1 cellular context compared by ENCODE assay signal in the genomic region with DNA sequence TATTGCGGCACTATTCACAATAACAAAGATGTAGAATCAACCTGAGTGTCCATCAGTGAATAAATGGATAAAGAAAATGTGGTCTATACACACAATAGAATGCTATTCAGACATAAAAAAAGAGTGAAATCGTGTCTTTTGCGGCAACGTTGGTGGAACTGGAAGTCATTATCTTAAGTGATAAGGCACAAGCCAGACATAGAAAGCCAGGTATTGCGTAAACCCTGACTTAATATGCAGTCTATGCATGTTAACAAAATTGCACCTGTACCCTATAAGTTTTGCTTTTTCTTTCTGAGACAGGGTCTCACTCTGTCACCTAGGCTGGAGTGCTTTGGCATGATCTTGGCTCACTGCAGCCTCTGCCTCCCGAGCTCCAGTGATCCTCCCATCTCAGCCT.
TF ChIP-seq lines count a peak whose summit lies in the region.

No MANE protein-coding gene starts in this region.

TF ChIP-seq in WTC11, 78 proteins besides CTCF, POLR2A, EP300 and RAD21 (continued from another document):
- TF ChIP-seq, protein P1, sequence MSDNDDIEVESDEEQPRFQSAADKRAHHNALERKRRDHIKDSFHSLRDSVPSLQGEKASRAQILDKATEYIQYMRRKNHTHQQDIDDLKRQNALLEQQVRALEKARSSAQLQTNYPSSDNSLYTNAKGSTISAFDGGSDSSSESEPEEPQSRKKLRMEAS (CRISPR knock-in tag; IDR thresholded peaks at IDR 0.05) = no peak
- TF ChIP-seq AR (CRISPR knock-in tag; IDR thresholded peaks at IDR 0.05) = no peak
- no peak for TF ChIP-seq FOXJ3 (CRISPR knock-in tag; IDR thresholded peaks at IDR 0.05; ENCODE audit: borderline replicate concordance)
- no peak for TF ChIP-seq RELA (CRISPR knock-in tag; IDR thresholded peaks at IDR 0.05; ENCODE audit: borderline replicate concordance)
- TF ChIP-seq SMAD3 (CRISPR knock-in tag; IDR thresholded peaks at IDR 0.05; ENCODE audit: borderline replicate concordance) = no peak
- TF ChIP-seq ATF1 (CRISPR knock-in tag; IDR thresholded peaks at IDR 0.05) = no peak
- TF ChIP-seq GRHL2 (CRISPR knock-in tag; IDR thresholded peaks at IDR 0.05; ENCODE audit: insufficient replicate concordance, severe bottlenecking) = no peak
- TF ChIP-seq NR2C2 (CRISPR knock-in tag; IDR thresholded peaks at IDR 0.05) = no peak
- no peak for TF ChIP-seq NFATC4 (CRISPR knock-in tag; IDR thresholded peaks at IDR 0.05)
- TF ChIP-seq USF1 (CRISPR knock-in tag; IDR thresholded peaks at IDR 0.05) = no peak
- no peak for TF ChIP-seq ZNF263 (CRISPR knock-in tag; IDR thresholded peaks at IDR 0.05; ENCODE audit: low read depth)
- no peak for TF ChIP-seq ZNF138 (CRISPR knock-in tag; conservative IDR thresholded peaks at IDR 0.05)
- no peak for TF ChIP-seq ELF4 (CRISPR knock-in tag; IDR thresholded peaks at IDR 0.05; ENCODE audit: low read depth)
- no peak for TF ChIP-seq KAT7 (CRISPR knock-in tag; IDR thresholded peaks at IDR 0.05; ENCODE audit: borderline replicate concordance)
- no peak for TF ChIP-seq JAZF1 (CRISPR knock-in tag; IDR thresholded peaks at IDR 0.05)
- TF ChIP-seq ZNF121 (CRISPR knock-in tag; IDR thresholded peaks at IDR 0.05) = no peak
- no peak for TF ChIP-seq MYBL2 (CRISPR knock-in tag; IDR thresholded peaks at IDR 0.05)
- no peak for TF ChIP-seq MLX (CRISPR knock-in tag; IDR thresholded peaks at IDR 0.05)
